ENCODE assay signal across 11 cellular contexts in genomic region chr16:12027091-12027490, GRCh38. TPM values are rescaled to one million over a fixed set of nuclear protein-coding genes. Genes with fewer than 3 reads are reported as not detected.
DNase-seq lines count a peak whose midpoint lies in the region; ATAC-seq and TF ChIP-seq lines count a peak whose summit lies in the region.
"Had no signal": no experiment of that assay in that cellular context is flagged by ENCODE, and none has a peak within 500 bp of the region (broad histone marks: within the 10 kb centered on the region; RNA-seq: fewer than 3 reads in every experiment).

No MANE protein-coding gene starts in this region.

- dilution Hi-C loops in mammary epithelial cell (cut with HindIII; ENCODE audit: low sequenced_read_pairs): no loop called here

- H3K4me1 ChIP-seq in GM23338 (ENCODE audit: insufficient read depth) (no peaks in the 10 kb centered on the region), mammary epithelial cell (ENCODE audit: insufficient read depth, low read length) (peaks cover 26% of the 10 kb centered on the region), prostate gland (replicated peaks) (no peaks in the 10 kb centered on the region), neural progenitor cell (no peaks in the 10 kb centered on the region), right lobe of liver (no peaks in the 10 kb centered on the region)

- H4K20me1 ChIP-seq in GM23338 (replicated peaks; ENCODE audit: insufficient read depth) (no peaks in the 10 kb centered on the region), mammary epithelial cell (ENCODE audit: insufficient read depth, low read length) (no peaks in the 10 kb centered on the region), neural progenitor cell (ENCODE audit: low read depth) (no peaks in the 10 kb centered on the region)

- H3K4me2 ChIP-seq in GM23338 (no peak overlapping the region), mammary epithelial cell (ENCODE audit: insufficient read depth, low read depth, low read length) (peak overlapping the region; percentile 68), neural progenitor cell (no peak overlapping the region)

- ATAC-seq in GM23338 (no peak; the same call in 2 of the 3 replicates), GM21390 (IDR thresholded peaks at IDR 0.05; ENCODE audit: unreplicated experiment) (no peak), right lobe of liver (no peak)

- H3F3A ChIP-seq in GM23338 (replicated peaks; ENCODE audit: low read depth) (no peaks in the 10 kb centered on the region), neural progenitor cell (ENCODE audit: low read depth) (no peaks in the 10 kb centered on the region)

- TF ChIP-seq POLR2A in prostate gland (IDR thresholded peaks at IDR 0.05) (no peak), right lobe of liver (IDR thresholded peaks at IDR 0.05) (no peak)

- in situ Hi-C loops in mammary epithelial cell (cut with MboI; ENCODE audit: low sequenced_read_pairs in 2 of 2): no loop called here

- H3K4me3 Mint-ChIP-seq in GM23338 (no peak overlapping the region), neural progenitor cell (no peak overlapping the region)
- H3K4me3 Mint-ChIP-seq: activated naive CD8-positive, alpha-beta T cell had no signal

- intact Hi-C loops in mammary epithelial cell (cut with micrococcal nuclease) (no loop called here), prostate gland (cut with DNase I) (no loop called here), right lobe of liver (cut with DNase I) (no loop called here)

- no peaks in the 10 kb centered on the region for H3K9me2 ChIP-seq in GM23338 (ENCODE audit: insufficient read depth)

- BruUV-seq in mammary epithelial cell (replicated peaks; lab: Mats Ljungman, UMichigan): no TSS peak

- no peaks in the 10 kb centered on the region for H3K27me3 Mint-ChIP-seq in GM23338 (ENCODE audit: insufficient read depth, low read depth, poor library complexity)
- peaks cover 5% of the 10 kb centered on the region for H3K27me3 Mint-ChIP-seq in neural progenitor cell (ENCODE audit: insufficient read depth, low read depth)
- H3K27me3 Mint-ChIP-seq: activated naive CD8-positive, alpha-beta T cell had no signal

- peak overlapping the region; percentile 76; the same call in 1 of the 2 replicates for H3K27ac Mint-ChIP-seq in GM23338
- no peak overlapping the region for H3K27ac Mint-ChIP-seq in neural progenitor cell
- H3K27ac Mint-ChIP-seq: activated naive CD8-positive, alpha-beta T cell had no signal

- H3K27ac ChIP-seq in GM23338 (ENCODE audit: low read depth) (no peak overlapping the region), mammary epithelial cell (ENCODE audit: insufficient read depth, low read depth, low read length) (peak overlapping the region; percentile 54), prostate gland (no peak overlapping the region), neural progenitor cell (no peak overlapping the region), right lobe of liver (no peak overlapping the region)
- H3K27ac ChIP-seq: vagina had no signal

- TF ChIP-seq CTCF in GM23338 (conservative IDR thresholded peaks at IDR 0.05; ENCODE audit: low read depth in 2 of 2) (no peak), mammary epithelial cell (conservative IDR thresholded peaks at IDR 0.05 in 1 of 2, IDR thresholded peaks at IDR 0.05 in 1 of 2; ENCODE audit: extremely low read depth in 1 of 2, insufficient read depth in 1 of 2, low read depth in 1 of 2, low read length in 2 of 2) (no peak), prostate gland (IDR thresholded peaks at IDR 0.05) (no peak), neural progenitor cell (IDR thresholded peaks at IDR 0.05) (no peak), right lobe of liver (IDR thresholded peaks at IDR 0.05) (no peak)

- no peaks in the 10 kb centered on the region for H3K27me3 ChIP-seq in GM23338 (ENCODE audit: insufficient read depth)
- H3K27me3 ChIP-seq in mammary epithelial cell (ENCODE audit: insufficient read depth, low read length): no peaks in the 10 kb centered on the region
- H3K27me3 ChIP-seq in prostate gland (replicated peaks; ENCODE audit: insufficient read depth): no peaks in the 10 kb centered on the region
- no peaks in the 10 kb centered on the region for H3K27me3 ChIP-seq in neural progenitor cell
- H3K27me3 ChIP-seq in right lobe of liver: no peaks in the 10 kb centered on the region
- H3K27me3 ChIP-seq: vagina had no signal

- H3K9ac ChIP-seq in mammary epithelial cell (ENCODE audit: insufficient read depth, low read length) (peak overlapping the region; percentile 61), neural progenitor cell (no peak overlapping the region)

- CTCF ChIA-PET in mammary epithelial cell (lab: Charles Lee; ENCODE audit: low non-redundant PET): no interaction called here

- 46% methylated on average over 9 of the region's 11 CpGs for WGBS in mammary epithelial cell (ENCODE audit: low coverage, missing lambda C conversion rate)
- WGBS in prostate gland: 73% methylated on average over 11 of the region's 11 CpGs
- 91% methylated on average over 8 of the region's 11 CpGs for WGBS in right lobe of liver (ENCODE audit: insufficient coverage, low coverage, low lambda C conversion rate, missing lambda C conversion rate)

- H3K4me1 Mint-ChIP-seq in GM23338 (peaks cover 7% of the 10 kb centered on the region; the same call in 2 of the 3 replicates), neural progenitor cell (no peaks in the 10 kb centered on the region)

- peak; percentile 41 for DNase-seq in GM23338 (ENCODE audit: low spot score)
- peak; percentile 50 for DNase-seq in NCI-H2196 treated with DMSO at 0.1 percent for 48 hours (lab: John Stamatoyannopoulos, UW; ENCODE audit: unreplicated experiment)
- peak; percentile 93 for DNase-seq in mammary epithelial cell
- DNase-seq in prostate gland (ENCODE audit: low spot score): peak; percentile 5
- no peak for DNase-seq in NCI-H1092 treated with DMSO at 0.1 percent for 48 hours (lab: John Stamatoyannopoulos, UW)
- no peak for DNase-seq in neural progenitor cell (ENCODE audit: low spot score)
- no peak for DNase-seq in right lobe of liver
- DNase-seq: NCI-H187 treated with DMSO at 0.1 percent for 48 hours had no signal

- H3K36me3 ChIP-seq in GM23338 (ENCODE audit: insufficient read depth) (no peaks in the 10 kb centered on the region), mammary epithelial cell (ENCODE audit: insufficient read depth, low read length) (no peaks in the 10 kb centered on the region), prostate gland (no peaks in the 10 kb centered on the region), neural progenitor cell (no peaks in the 10 kb centered on the region), right lobe of liver (no peaks in the 10 kb centered on the region)
- H3K36me3 ChIP-seq: vagina had no signal

- H3K4me3 ChIP-seq in GM23338: no peak overlapping the region
- peak overlapping the region; percentile 26 to 41 (median 28) for H3K4me3 ChIP-seq in mammary epithelial cell (replicated peaks in 1 of 3; ENCODE audit: insufficient read depth in 1 of 3, low read depth in 2 of 3, low read length in 3 of 3)
- H3K4me3 ChIP-seq in prostate gland: no peak overlapping the region
- H3K4me3 ChIP-seq in neural progenitor cell: no peak overlapping the region
- H3K4me3 ChIP-seq in right lobe of liver: no peak overlapping the region
- H3K4me3 ChIP-seq: vagina had no signal

- H3K79me2 ChIP-seq in GM23338 (replicated peaks; ENCODE audit: insufficient read depth) (no peaks in the 10 kb centered on the region), mammary epithelial cell (ENCODE audit: insufficient read depth, low read length) (no peaks in the 10 kb centered on the region), neural progenitor cell (ENCODE audit: low read depth) (no peaks in the 10 kb centered on the region)

- H2AFZ ChIP-seq in GM23338 (no peak overlapping the region), mammary epithelial cell (ENCODE audit: low read depth, low read length) (peak overlapping the region; percentile 67), neural progenitor cell (replicated peaks) (no peak overlapping the region)

- H3K36me3 Mint-ChIP-seq in GM23338 (ENCODE audit: low read depth) (no peaks in the 10 kb centered on the region), neural progenitor cell (peaks cover 2% of the 10 kb centered on the region)

- H3K9me3 Mint-ChIP-seq in GM23338 (no peaks in the 10 kb centered on the region), neural progenitor cell (no peaks in the 10 kb centered on the region)

- no peaks in the 10 kb centered on the region for H3K9me3 ChIP-seq in mammary epithelial cell (replicated peaks; ENCODE audit: insufficient read depth, low read length)
- no peaks in the 10 kb centered on the region for H3K9me3 ChIP-seq in prostate gland
- no peaks in the 10 kb centered on the region for H3K9me3 ChIP-seq in neural progenitor cell (ENCODE audit: low read depth)
- H3K9me3 ChIP-seq in right lobe of liver: no peaks in the 10 kb centered on the region
- H3K9me3 ChIP-seq: vagina had no signal

TF ChIP-seq in GM23338, 12 proteins besides CTCF, POLR2A, EP300 and RAD21 (continues in another document):
- no peak for TF ChIP-seq STAT1 (IDR thresholded peaks at IDR 0.05; ENCODE audit: unreplicated experiment)
- no peak for TF ChIP-seq ETS1 (IDR thresholded peaks at IDR 0.05)
- no peak for TF ChIP-seq POLR2AphosphoS5 (IDR thresholded peaks at IDR 0.05; ENCODE audit: low read depth)

RNA-seq across cellular contexts. Expression of gene SNX29, which starts 50.6 kb away (rescaled TPM):
- 4.3 and 9.0 TPM in 2 replicates for total RNA-seq in GM23338 (2014; rRNA removed; shearing (Covaris generic))
- polyA plus RNA-seq in GM23338 (2016; fragmentation: Nextera tagmentation; extraction: Ambion mirVana) (12.9 and 13.2 TPM in 2 replicates), mammary epithelial cell (3.8 TPM)
- total RNA-seq in mammary epithelial cell (10 to 100 TPM; 10.3 to 12.1 TPM), prostate gland (10 to 100 TPM; 11.8 to 24.7 TPM), neural progenitor cell (ENCODE audit: low replicate concordance) (6.3 and 7.2 TPM in 2 replicates), right lobe of liver (1 to 10 TPM; 5.1 to 9.8 (median 8.1) TPM)
- polyA minus RNA-seq in mammary epithelial cell: 16.1 TPM

Comparison
In these comparisons a context has a peak if more than half of its experiments do, and no peak if none do; other contexts are left out.
1. DNase-seq: peak in GM23338 (single experiment), NCI-H2196 treated with DMSO at 0.1 percent for 48 hours (single experiment), mammary epithelial cell (single experiment) and prostate gland (single experiment); none in NCI-H1092 treated with DMSO at 0.1 percent for 48 hours (single experiment), neural progenitor cell (single experiment) and right lobe of liver (0 of 3).
2. H3K4me3 ChIP-seq: peak in mammary epithelial cell (3 of 3); none in GM23338 (single experiment), prostate gland (0 of 2), neural progenitor cell (single experiment) and right lobe of liver (0 of 3).